ENCODE assay signal across 8 cellular contexts in the genomic region with DNA sequence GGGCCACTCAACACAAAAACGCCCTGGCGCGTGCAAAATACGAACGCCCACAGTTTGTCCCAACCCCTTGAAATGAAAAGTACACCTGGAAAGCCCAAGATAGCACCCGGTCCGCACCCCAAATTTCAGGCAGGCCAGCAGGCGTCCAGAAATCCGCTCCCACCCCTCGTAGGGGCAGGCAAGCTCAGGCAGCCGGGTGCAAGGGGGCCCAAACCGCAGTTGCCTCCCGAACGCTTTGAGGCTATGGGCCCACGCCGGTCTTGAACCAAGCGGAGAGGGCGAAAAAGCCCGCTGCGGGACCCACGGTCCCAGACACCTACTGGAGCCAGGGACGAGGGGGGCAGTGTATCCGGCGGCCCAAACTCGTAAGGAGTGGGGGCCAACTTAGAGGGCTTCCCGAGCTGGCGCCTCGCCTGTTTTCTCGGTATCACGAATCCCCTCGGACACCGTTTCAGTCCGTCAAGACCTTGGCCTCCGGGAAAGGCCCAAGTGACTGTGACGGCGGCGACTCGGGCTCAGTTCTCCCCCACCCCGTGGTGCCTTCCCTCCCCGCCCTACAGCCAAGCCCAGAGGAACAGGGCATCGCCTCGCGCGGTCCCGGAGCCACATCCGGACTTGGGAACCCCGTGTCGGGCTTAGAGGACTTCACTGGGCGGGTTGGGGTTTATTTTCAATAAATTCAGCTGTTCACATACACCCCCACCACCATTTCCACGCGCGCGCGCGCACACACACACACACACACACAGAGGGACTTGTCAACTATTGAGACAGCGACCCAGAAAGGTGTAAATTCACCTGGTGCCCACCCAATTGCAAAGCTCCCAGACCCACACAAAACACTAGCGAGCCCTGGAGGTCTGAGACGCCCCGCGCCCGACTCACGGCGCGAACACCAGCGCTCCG. TPM values are rescaled to one million over a fixed set of nuclear protein-coding genes. Genes with fewer than 3 reads are reported as not detected.
A peak's percentile ranks its signal among the peaks of the same experiment; 100 is the strongest.
DNase-seq lines count a peak whose midpoint lies in the region; ATAC-seq lines count a peak whose summit lies in the region.

No MANE protein-coding gene starts in this region.

- peak overlapping the region; percentile 73 for H3K27ac ChIP-seq in caudate nucleus (ENCODE audit: low read depth, low read length)

- peaks cover 47% of the 10 kb centered on the region for H3K4me1 ChIP-seq in mononuclear cell (ENCODE audit: insufficient read depth, low read length)

- peak; percentile 22 for DNase-seq in stimulated activated CD4-positive, alpha-beta T cell treated with anti-CD3 and anti-CD28 coated beads, Interleukin-15, amount 100 ng/mL, for 24 hours
- no peak for DNase-seq in stimulated activated CD4-positive, alpha-beta T cell treated with anti-CD3 and anti-CD28 coated beads, Interleukin-4, amount 100 ng/mL, for 24 hours
- no peak for DNase-seq in caudate nucleus (lab: John Stamatoyannopoulos, UW)
- DNase-seq in NOMO-1 treated with DMSO at 0.1 percent for 48 hours (lab: John Stamatoyannopoulos, UW; ENCODE audit: unreplicated experiment) = no peak
- no peak for DNase-seq in midbrain (lab: John Stamatoyannopoulos, UW)
- DNase-seq in NCI-H1930 (lab: John Stamatoyannopoulos, UW) = no peak

- no peaks in the 10 kb centered on the region for H3K9me3 ChIP-seq in mononuclear cell (ENCODE audit: low read depth, low read length)

- no peak for ATAC-seq in HG02852 (IDR thresholded peaks at IDR 0.05; ENCODE audit: unreplicated experiment)

- H3K4me3 ChIP-seq in mononuclear cell (ENCODE audit: low read length) = peak overlapping the region; percentile 15

- peaks cover 90% of the 10 kb centered on the region for H3K27me3 ChIP-seq in mononuclear cell (ENCODE audit: insufficient read depth, low read length)

RNA-seq across cellular contexts. Expression of gene SATB2, which starts 6.2 kb away (rescaled TPM):
- total RNA-seq in mononuclear cell = 0.73 TPM
